Comparison of ENCODE assay signal across 1 cellular context in the genomic region with DNA sequence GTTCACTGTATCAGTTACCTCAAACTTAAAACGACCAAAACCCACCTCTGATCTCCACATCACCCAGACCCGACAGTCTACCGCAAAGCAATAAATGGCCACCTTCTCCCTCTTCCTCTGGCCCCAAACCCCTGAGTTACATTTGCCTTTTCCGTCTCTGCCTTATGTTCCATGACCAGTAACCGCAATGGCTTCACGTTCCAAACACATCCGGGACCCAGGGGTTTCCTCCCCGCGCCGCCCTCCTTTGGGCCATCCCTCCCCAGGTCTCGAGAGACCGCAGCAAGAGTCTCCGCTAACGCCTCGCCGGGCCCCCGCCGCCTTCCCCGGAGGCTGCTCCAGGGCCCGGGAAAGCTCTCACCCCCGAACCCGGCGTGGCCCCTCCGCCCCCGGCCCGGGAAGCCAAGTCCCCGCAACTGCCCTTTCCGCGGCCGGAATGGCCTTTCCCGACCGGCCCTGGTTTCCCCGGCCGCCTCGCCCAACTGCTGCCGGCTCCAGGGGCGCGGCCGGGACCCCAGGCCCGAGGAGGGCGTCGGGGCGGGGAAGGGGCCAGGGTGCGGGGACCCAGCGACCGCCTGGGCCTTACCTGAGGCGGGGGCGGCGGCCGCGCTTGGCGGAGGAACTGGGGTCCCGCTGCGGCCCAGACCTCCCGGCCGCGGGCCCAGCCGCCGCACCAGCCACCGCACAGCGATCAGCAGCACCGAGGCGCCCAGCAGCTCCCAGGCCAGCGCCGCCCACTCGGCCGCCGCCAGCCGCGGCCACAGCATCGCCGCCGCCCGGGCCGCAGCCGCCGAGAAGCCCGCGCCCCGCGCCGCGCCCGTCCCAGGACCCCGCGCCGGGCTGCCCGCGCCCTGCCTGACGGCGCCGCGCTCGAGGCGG.
A peak's percentile ranks its signal among the peaks of the same experiment; 100 is the strongest.
TF ChIP-seq lines count a peak whose summit lies in the region.

A gene (minus strand): TSS at position 801 of the 879 bp plus-strand sequence. CDS start 34 bp downstream, at position 767.

TF ChIP-seq in H1, 55 proteins besides CTCF, POLR2A, EP300 and RAD21 (continued from another document):
- TF ChIP-seq TAF1 (IDR thresholded peaks at IDR 0.05; ENCODE audit: low read depth, low read length) (0 out of 2 replicates have a peak, but pooled peaks have one; percentile 21), KDM1A (IDR thresholded peaks at IDR 0.05; ENCODE audit: borderline replicate concordance, low read length) (no peak)
TF ChIP-seq in H1: peak in this region for 2.
